In genomic region chr20:63854069-63854765, GRCh38 we compare ENCODE assay signal across 12 cellular contexts. TPM values are rescaled to one million over a fixed set of nuclear protein-coding genes. Genes with fewer than 3 reads are reported as not detected.
DNase-seq lines count a peak whose midpoint lies in the region; ATAC-seq and TF ChIP-seq lines count a peak whose summit lies in the region.
"Had no signal": no experiment of that assay in that cellular context is flagged by ENCODE, and none has a peak within 500 bp of the region (broad histone marks: within the 10 kb centered on the region; RNA-seq: fewer than 3 reads in every experiment).

No MANE protein-coding gene starts in this region.

- H3K4me1 ChIP-seq in SJCRH30 (peaks cover 25% of the 10 kb centered on the region), right atrium auricular region (peaks cover 0 to 51% of the 10 kb centered on the region in 2 donors)

- H3K27ac ChIP-seq in SJCRH30 = peak overlapping the region; percentile 37
- H3K27ac ChIP-seq in right atrium auricular region = peak overlapping the region; percentile 72 to 74

- TF ChIP-seq CTCF in GM10248 (IDR thresholded peaks at IDR 0.05; ENCODE audit: control extremely low read depth, extremely low read depth, low read depth, missing control alignments) (no peak), right atrium auricular region (IDR thresholded peaks at IDR 0.05) (no peak)

- CTCF ChIA-PET in GM10248 (lab: Yijun Ruan, JAX) = interaction anchor here (0.7 to 4.5 kb wide), 3 partner anchors 10 to 317 kb away, joined by 3 to 27 read pairs (median 3); partner anchors contain the start of genes PTK6 and TPD52L2

- H3K9me3 ChIP-seq in SJCRH30 (replicated peaks) = no peaks in the 10 kb centered on the region
- H3K9me3 ChIP-seq in right atrium auricular region = no peaks in the 10 kb centered on the region

- H3K27me3 ChIP-seq in SJCRH30 (no peaks in the 10 kb centered on the region), right atrium auricular region (no peaks in the 10 kb centered on the region)

- H3K4me3 ChIP-seq in SJCRH30 = peak overlapping the region; percentile 48
- H3K4me3 ChIP-seq in right atrium auricular region = peak overlapping the region in 1 of 2 donors; percentile 26

- no peaks in the 10 kb centered on the region for H3K36me3 ChIP-seq in SJCRH30
- H3K36me3 ChIP-seq in right atrium auricular region = no peaks in the 10 kb centered on the region

- POLR2A ChIA-PET in GM10248 (lab: Yijun Ruan, JAX) = interaction anchor here (1.4 kb wide), 1 partner anchor 11 kb away, joined by 3 read pairs; the partner anchor contains the start of gene TPD52L2

- ATAC-seq in HG03196 (IDR thresholded peaks at IDR 0.05; ENCODE audit: unreplicated experiment) = no peak

- DNase-seq in GM10248 (ENCODE audit: extremely low spot score) (peak; percentile 64), SJCRH30 (peak; percentile 82 to 83), right atrium auricular region (ENCODE audit: low spot score) (no peak), retina (peak; percentile 52), hypothalamus (lab: John Stamatoyannopoulos, UW) (no peak), NCI-H748 treated with DMSO at 0.1 percent for 48 hours (lab: John Stamatoyannopoulos, UW) (no peak)
- no peak for DNase-seq in stimulated activated CD8-positive, alpha-beta memory T cell treated with anti-CD3 and anti-CD28 coated beads, Interleukin-4, amount 100 ng/mL, for 48 hours
- DNase-seq: amygdala, DMS 273 treated with DMSO at 0.1 percent for 48 hours, NCI-H1092 treated with DMSO at 0.1 percent for 48 hours had no signal

RNA-seq across cellular contexts. Expression of gene ABHD16B, which starts 7.1 kb away (rescaled TPM):
- not detected in 2 replicates for total RNA-seq in SJCRH30 (2014; rRNA removed; shearing (Covaris generic))
- total RNA-seq in right atrium auricular region = not detected
- total RNA-seq: T-helper 1 cell treated with Interleukin-12 subunit alpha and Interleukin-12 subunit beta and Interleukin-4 antibody, amounts not matched to agents 30 ng/mL and 1 ng/mL, for 36 hours had no signal

RNA-seq across cellular contexts. Expression of gene TPD52L2, which starts 10.9 kb away (rescaled TPM):
- 96.4 and 105 TPM in 2 replicates for total RNA-seq in SJCRH30 (2014; rRNA removed; shearing (Covaris generic))
- total RNA-seq in right atrium auricular region = 10 to 100 TPM; 80.6 to 84.0 TPM

RNA-seq across cellular contexts. Expression of gene ZBTB46, which starts 23.2 kb away (rescaled TPM):
- total RNA-seq in SJCRH30 (2014; rRNA removed; shearing (Covaris generic)) = 4.0 and 5.0 TPM in 2 replicates
- 10 to 100 TPM; 12.2 to 17.8 TPM for total RNA-seq in right atrium auricular region

RNA-seq across cellular contexts. Expression of gene DNAJC5, which starts 40.7 kb away (rescaled TPM):
- total RNA-seq in SJCRH30 (2014; rRNA removed; shearing (Covaris generic)) = 79.6 and 81.1 TPM in 2 replicates
- total RNA-seq in right atrium auricular region = 10 to 100 TPM; 41.2 to 43.8 TPM

Comparison
In these comparisons a context has a peak if more than half of its experiments do, and no peak if none do; other contexts are left out.
1. DNase-seq: peak in GM10248 (single experiment), SJCRH30 (2 of 2) and retina (single experiment); none in right atrium auricular region (single experiment), stimulated activated CD8-positive, alpha-beta memory T cell treated with anti-CD3 and anti-CD28 coated beads, Interleukin-4, amount 100 ng/mL, for 48 hours (single experiment), hypothalamus (0 of 51) and NCI-H748 treated with DMSO at 0.1 percent for 48 hours (single experiment).